10 cellular contexts compared by ENCODE assay signal in genomic region chr19:40219721-40220276, GRCh38. TPM values are rescaled to one million over a fixed set of nuclear protein-coding genes. Genes with fewer than 3 reads are reported as not detected.
DNase-seq lines count a peak whose midpoint lies in the region; ATAC-seq, FAIRE-seq and TF ChIP-seq lines count a peak whose summit lies in the region.
"Had no signal": no experiment of that assay in that cellular context is flagged by ENCODE, and none has a peak within 500 bp of the region (broad histone marks: within the 10 kb centered on the region; RNA-seq: fewer than 3 reads in every experiment).

No MANE protein-coding gene starts in this region.

- POLR2A ChIA-PET in A549 (lab: Yijun Ruan, JAX): interaction anchor here (1.3 to 1.7 kb wide), 2 partner anchors 30 to 784 kb away, joined by 3 to 8 read pairs; partner anchors contain the start of gene RPS16
- POLR2A ChIA-PET in Panc1 (lab: Charles Lee): interaction anchor here (0.5 to 1.5 kb wide), 7 partner anchors 17 to 546 kb away, joined by 3 to 15 read pairs (median 5); partner anchors contain the start of gene MAP3K10

- H3K27ac ChIP-seq in A549 (peak overlapping the region; percentile 62 to 71), Panc1 (ENCODE audit: low read length) (peak overlapping the region; percentile 5), esophagus squamous epithelium (no peak overlapping the region)
- H3K27ac ChIP-seq: esophagus muscularis mucosa had no signal

- no peak overlapping the region for H3K27ac Mint-ChIP-seq in T-helper 17 cell

- TF ChIP-seq CTCF in A549 (IDR thresholded peaks at IDR 0.05) (no peak), Panc1 (IDR thresholded peaks at IDR 0.05) (no peak), fibroblast of pulmonary artery (IDR thresholded peaks at IDR 0.05; ENCODE audit: low read length, missing control alignments) (no peak), esophagus squamous epithelium (IDR thresholded peaks at IDR 0.05) (no peak)

- no peak for TF ChIP-seq RAD21 in A549 (conservative IDR thresholded peaks at IDR 0.05 in 1 of 2, IDR thresholded peaks at IDR 0.05 in 1 of 2)

- H3K27me3 Mint-ChIP-seq in T-helper 17 cell: peaks cover 51% of the 10 kb centered on the region

- 2% methylated on average over 8 of the region's 8 CpGs for WGBS in A549 (ENCODE audit: missing lambda C conversion rate)
- WGBS in esophagus squamous epithelium, 2 donors: 31 to 34% methylated on average over 8 of the region's 8 CpGs

- H3K36me3 Mint-ChIP-seq in T-helper 17 cell (ENCODE audit: low read depth): peaks cover 4% of the 10 kb centered on the region

- ATAC-seq in A549 (peak; percentile 58), Panc1 (peak; percentile 75), T-helper 17 cell (no peak), HG02588 (IDR thresholded peaks at IDR 0.05; ENCODE audit: unreplicated experiment) (no peak)

- H3K4me3 Mint-ChIP-seq in T-helper 17 cell: no peak overlapping the region

- intact Hi-C loops in Panc1 (cut with micrococcal nuclease; ENCODE audit: unreplicated experiment): loop anchor here (5.0 kb wide), 1 partner anchor 222 kb away; the partner anchor contains the start of gene ZNF546
- intact Hi-C loops in esophagus squamous epithelium (cut with DNase I): loop anchor here (10.0 kb wide), 1 partner anchor 75 kb away; no protein-coding TSS in a partner anchor

- peak overlapping the region; percentile 76 for H3K4me2 ChIP-seq in A549

- H3K4me3 ChIP-seq in A549 (peak overlapping the region; percentile 29), Panc1 (ENCODE audit: low read depth in 2 of 2, low read length in 2 of 2) (peak overlapping the region; percentile 2 to 46), fibroblast of pulmonary artery (replicated peaks; ENCODE audit: low read depth, low read length) (peak overlapping the region; percentile 47), esophagus squamous epithelium (no peak overlapping the region)
- H3K4me3 ChIP-seq: esophagus muscularis mucosa had no signal

- DNase-seq in A549 (ENCODE audit: low read depth in 1 of 2, low spot score in 1 of 2): peak; percentile 85 to 95
- peak; percentile 83 for DNase-seq in HCEC 1CT
- DNase-seq in Panc1 (ENCODE audit: low read depth, low spot score): peak; percentile 100
- DNase-seq in fibroblast of pulmonary artery (ENCODE audit: low read depth): peak; percentile 75
- no peak for DNase-seq in esophagus squamous epithelium (lab: John Stamatoyannopoulos, UW)
- no peak for DNase-seq in T-helper 17 cell
- DNase-seq in stimulated activated CD4-positive, alpha-beta T cell treated with anti-CD3 and anti-CD28 coated beads, Interleukin-4, amount 100 ng/mL, for 4 hours: no peak
- DNase-seq: NCI-H146 had no signal

- BruUV-seq in Panc1 (replicated peaks; lab: Mats Ljungman, UMichigan): no TSS peak

- TF ChIP-seq EP300 in A549 (IDR thresholded peaks at IDR 0.05): no peak; a peak in 1 of 5 replicates

- peaks cover 7% of the 10 kb centered on the region for H3K4me1 Mint-ChIP-seq in T-helper 17 cell

- peaks cover 5% of the 10 kb centered on the region; the same call in 2 of the 3 replicates for H3K9me3 ChIP-seq in A549
- H3K9me3 ChIP-seq in Panc1 (ENCODE audit: control insufficient read depth, insufficient read depth, low read depth, low read length): peaks cover 9% of the 10 kb centered on the region; the same call in 1 of the 2 replicates
- H3K9me3 ChIP-seq in esophagus squamous epithelium: no peaks in the 10 kb centered on the region
- no peaks in the 10 kb centered on the region for H3K9me3 ChIP-seq in T-helper 17 cell (ENCODE audit: control insufficient read depth, low read length, poor library complexity, severe bottlenecking)
- H3K9me3 ChIP-seq: esophagus muscularis mucosa had no signal

- H3K4me1 ChIP-seq in A549 (peaks cover 35% of the 10 kb centered on the region), Panc1 (ENCODE audit: control insufficient read depth, insufficient read depth, low read length) (peaks cover 27% of the 10 kb centered on the region), esophagus squamous epithelium (peaks cover 0 to 30% (median 9%) of the 10 kb centered on the region in 3 donors)

- no peaks in the 10 kb centered on the region for H3K36me3 ChIP-seq in Panc1 (ENCODE audit: control insufficient read depth, insufficient read depth, low read length)
- H3K36me3 ChIP-seq in esophagus squamous epithelium: no peaks in the 10 kb centered on the region
- H3K36me3 ChIP-seq: esophagus muscularis mucosa had no signal

- CTCF ChIA-PET in A549 (lab: Yijun Ruan, JAX) (interaction anchor here (0.6 to 8.0 kb wide), 19 partner anchors 11 to 427 kb away, joined by 3 to 149 read pairs (median 3); partner anchors contain the start of gene MAP3K10), Panc1 (lab: Charles Lee) (interaction anchor here (0.6 to 8.8 kb wide), 24 partner anchors 8 to 739 kb away, joined by 3 to 153 read pairs (median 7); no protein-coding TSS in a partner anchor)

- H3K27me3 ChIP-seq in Panc1 (ENCODE audit: control insufficient read depth, insufficient read depth, low read length): peaks cover 23% of the 10 kb centered on the region
- H3K27me3 ChIP-seq in esophagus squamous epithelium: peaks cover 14 to 88% (median 30%) of the 10 kb centered on the region in 4 donors

- peak; percentile 100 for FAIRE-seq in A549 (lab: Jason Lieb, UNC)

- in situ Hi-C loops in Panc1 (cut with HindIII; ENCODE audit: low pct_unique_long_range_greater_than_20kb, low sequenced_read_pairs): loop anchor here (5.0 kb wide), 1 partner anchor 43 kb away; no protein-coding TSS in a partner anchor

- TF ChIP-seq POLR2A in A549 (IDR thresholded peaks at IDR 0.05; ENCODE audit: low read length): no peak
- TF ChIP-seq POLR2A in esophagus squamous epithelium (IDR thresholded peaks at IDR 0.05): no peak

TF ChIP-seq in A549, 52 proteins besides CTCF, POLR2A, EP300 and RAD21 (continues in another document):
- TF ChIP-seq MAZ (IDR thresholded peaks at IDR 0.05; ENCODE audit: borderline replicate concordance, low read depth, low read length): no peak
- TF ChIP-seq NFE2L2 (conservative IDR thresholded peaks at IDR 0.05; ENCODE audit: low read length): no peak; the same call in 1 of the 2 replicates
- no peak for TF ChIP-seq BHLHE40 (IDR thresholded peaks at IDR 0.05; ENCODE audit: low read depth, low read length)
- no peak for TF ChIP-seq NR3C1 (IDR thresholded peaks at IDR 0.05)
- no peak for TF ChIP-seq CBX2 (IDR thresholded peaks at IDR 0.05; ENCODE audit: borderline replicate concordance, low read depth)
- TF ChIP-seq MAX (IDR thresholded peaks at IDR 0.05): peak; percentile 90
- TF ChIP-seq MAFK (IDR thresholded peaks at IDR 0.05; ENCODE audit: partially characterized antibody): peak; percentile 77
- TF ChIP-seq JUNB (IDR thresholded peaks at IDR 0.05): peak; percentile 82
- no peak for TF ChIP-seq HMGXB4 (CRISPR knock-in tag; IDR thresholded peaks at IDR 0.05; ENCODE audit: borderline replicate concordance)

RNA-seq across cellular contexts. Expression of gene TTC9B, which starts 1.6 kb away (rescaled TPM):
- polyA plus RNA-seq in A549 (2011; rRNA removed): not detected in 2 replicates
- 0.04 TPM in 1 of 2 replicates, not detected in the other for polyA plus RNA-seq in A549 (2012; cell fraction: cytosol; rRNA removed)
- 0.08 and 0.21 TPM in 2 replicates for polyA plus RNA-seq in A549 (2012; cell fraction: nucleus; rRNA removed)
- polyA plus RNA-seq in A549 (2017; fragmentation: RNase III; extraction: RNeasy Plus Mini Kit Qiagen cat#74134 plus additional on column Dnase treatment): 0.04 TPM in 1 of 3 replicates, not detected in the others
- not detected in 2 replicates for polyA minus RNA-seq in A549 (2011; rRNA and poly(A)+ RNA removed)
- total RNA-seq in Panc1 (2021; ENCODE audit: unreplicated experiment): 2.3 TPM
- polyA plus RNA-seq in Panc1 (2012; ENCODE audit: insufficient read length): 1.8 TPM
- not detected for total RNA-seq in esophagus squamous epithelium
- not detected for total RNA-seq in T-helper 17 cell
- total RNA-seq: esophagus muscularis mucosa had no signal

RNA-seq across cellular contexts. Expression of gene CCNP, which starts 6.7 kb away (rescaled TPM):
- polyA plus RNA-seq in A549 (2011; rRNA removed) (0.10 and 0.17 TPM in 2 replicates), A549 (2017; fragmentation: RNase III; extraction: RNeasy Plus Mini Kit Qiagen cat#74134 plus additional on column Dnase treatment) (0.13 to 0.16 TPM (median 0.15 TPM) in 3 replicates)
- 0.12 and 0.16 TPM in 2 replicates for polyA plus RNA-seq in A549 (2012; cell fraction: cytosol; rRNA removed)
- 1.8 and 2.1 TPM in 2 replicates for polyA plus RNA-seq in A549 (2012; cell fraction: nucleus; rRNA removed)
- polyA minus RNA-seq in A549 (2011; rRNA and poly(A)+ RNA removed): 0.21 and 0.34 TPM in 2 replicates
- total RNA-seq in Panc1 (2021; ENCODE audit: unreplicated experiment) (3.0 TPM), esophagus squamous epithelium (not detected), T-helper 17 cell (1 to 10 TPM in 1 of 2 donors, under 1 TPM in 1; 0.77 to 1.5 TPM)
- 4.4 TPM for polyA plus RNA-seq in Panc1 (2012; ENCODE audit: insufficient read length)

RNA-seq across cellular contexts. Expression of gene MAP3K10, which starts 28.6 kb away (rescaled TPM):
- 6.0 and 6.6 TPM in 2 replicates for polyA plus RNA-seq in A549 (2011; rRNA removed)
- polyA plus RNA-seq in A549 (2012; cell fraction: cytosol; rRNA removed): 10.1 and 14.2 TPM in 2 replicates
- 30.4 and 39.4 TPM in 2 replicates for polyA plus RNA-seq in A549 (2012; cell fraction: nucleus; rRNA removed)
- 15.0 to 21.0 TPM (median 19.5 TPM) in 3 replicates for polyA plus RNA-seq in A549 (2017; fragmentation: RNase III; extraction: RNeasy Plus Mini Kit Qiagen cat#74134 plus additional on column Dnase treatment)
- 12.0 and 13.0 TPM in 2 replicates for polyA minus RNA-seq in A549 (2011; rRNA and poly(A)+ RNA removed)
- 255 TPM for total RNA-seq in Panc1 (2021; ENCODE audit: unreplicated experiment)
- polyA plus RNA-seq in Panc1 (2012; ENCODE audit: insufficient read length): 324 TPM
- 10 to 100 TPM in 1 of 4 donors, 1 to 10 TPM in 3; 4.8 to 10.1 (median 5.3) TPM for total RNA-seq in esophagus squamous epithelium
- 10 to 100 TPM; 20.7 to 28.5 TPM for total RNA-seq in T-helper 17 cell

Comparison
In these comparisons a context has a peak if more than half of its experiments do, and no peak if none do; other contexts are left out.
1. ATAC-seq: peak in A549 (2 of 2) and Panc1 (single experiment); none in T-helper 17 cell (single experiment) and HG02588 (single experiment).
2. DNase-seq: peak in A549 (2 of 2), HCEC 1CT (single experiment), Panc1 (single experiment) and fibroblast of pulmonary artery (single experiment); none in esophagus squamous epithelium (single experiment), T-helper 17 cell (0 of 3) and stimulated activated CD4-positive, alpha-beta T cell treated with anti-CD3 and anti-CD28 coated beads, Interleukin-4, amount 100 ng/mL, for 4 hours (0 of 2).
3. H3K27ac ChIP-seq: peak in A549 (2 of 2) and Panc1 (single experiment); none in esophagus squamous epithelium (0 of 4).
4. H3K4me3 ChIP-seq: peak in A549 (single experiment), Panc1 (2 of 2) and fibroblast of pulmonary artery (single experiment); none in esophagus squamous epithelium (0 of 4).